In the genomic region with DNA sequence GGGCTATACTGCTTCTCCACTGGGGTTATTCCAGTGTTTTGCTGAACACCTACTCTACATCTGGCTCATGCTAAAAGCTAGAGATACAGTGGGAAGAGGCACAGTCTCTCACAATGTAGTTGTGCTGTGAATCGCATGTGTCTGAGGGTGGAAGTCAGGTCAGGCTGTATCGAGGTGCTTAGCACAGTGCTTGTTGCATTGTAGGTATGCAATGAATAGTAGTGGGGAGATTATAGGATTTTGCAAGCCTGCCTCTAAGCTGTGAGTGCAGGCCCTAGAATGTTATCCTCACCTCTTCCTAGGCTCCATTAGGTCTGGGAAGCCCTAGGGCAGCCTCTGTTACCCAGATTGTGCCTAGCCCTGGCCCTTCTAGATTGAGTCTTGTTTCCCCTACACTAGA, we compare ENCODE assay signal across 31 cellular contexts. TPM values are rescaled to one million over a fixed set of nuclear protein-coding genes. Genes with fewer than 3 reads are reported as not detected.
DNase-seq lines count a peak whose midpoint lies in the region; ATAC-seq, FAIRE-seq and TF ChIP-seq lines count a peak whose summit lies in the region.
"Had no signal": no experiment of that assay in that cellular context is flagged by ENCODE, and none has a peak within 500 bp of the region (broad histone marks: within the 10 kb centered on the region; RNA-seq: fewer than 3 reads in every experiment).

No MANE protein-coding gene starts in this region.

- no peak for TF ChIP-seq CTCF in HepG2 (CRISPR knock-in tag; IDR thresholded peaks at IDR 0.05)
- no peak for TF ChIP-seq CTCF in right lobe of liver (IDR thresholded peaks at IDR 0.05)
- TF ChIP-seq CTCF in VCaP (conservative IDR thresholded peaks at IDR 0.05) = no peak

- no peaks in the 10 kb centered on the region for H4K20me1 ChIP-seq in HepG2 (ENCODE audit: insufficient read depth, low read length)
- H4K20me1 ChIP-seq: BLaER1 had no signal

- TF ChIP-seq EP300 in HepG2 (IDR thresholded peaks at IDR 0.05; ENCODE audit: low read depth in 2 of 2, low read length in 2 of 2) (no peak), HepG2 (CRISPR knock-in tag; IDR thresholded peaks at IDR 0.05; ENCODE audit: borderline replicate concordance) (no peak)

- H3K27me3 ChIP-seq in HepG2 (ENCODE audit: control insufficient read depth in 1 of 2, insufficient read depth in 2 of 2, low read length in 2 of 2) (peaks cover 2 to 6% of the 10 kb centered on the region in 2 experiments; a peak in 3 of 5 replicates), right lobe of liver (no peaks in the 10 kb centered on the region)
- H3K27me3 ChIP-seq: BE2C, BLaER1 had no signal

- TF ChIP-seq POLR2A in HepG2 (IDR thresholded peaks at IDR 0.05; ENCODE audit: insufficient read depth in 1 of 2, low read depth in 2 of 2, low read length in 2 of 2) (no peak), right lobe of liver (IDR thresholded peaks at IDR 0.05) (no peak)

- no peak for DNase-seq in HepG2 (ENCODE audit: low spot score)
- DNase-seq in right lobe of liver = no peak
- DNase-seq in GM19238 (ENCODE audit: insufficient read length, low spot score) = no peak
- no peak for DNase-seq in SHP77 (lab: John Stamatoyannopoulos, UW)
- DNase-seq: 8988T; ACHN; BE2C; C1 segment of cervical spinal cord; CD4-positive, alpha-beta memory T cell; CD4-positive, CD25-positive, alpha-beta regulatory T cell; CD8-positive, alpha-beta memory T cell; COR-L47; DMS 273 treated with DMSO at 0.1 percent for 48 hours; DMS153; DMS53; DMS79; DND-41; EL; GDM1 had no signal

- TF ChIP-seq RAD21 in HepG2 (CRISPR knock-in tag; IDR thresholded peaks at IDR 0.05) = no peak

- no peaks in the 10 kb centered on the region for H3K79me2 ChIP-seq in HepG2 (ENCODE audit: insufficient read depth, low read length)

- no peak for FAIRE-seq in HepG2 (lab: Jason Lieb, UNC)
- FAIRE-seq: A204.1, GM12878, GM12892, GM18507, GM19239 had no signal

- POLR2A ChIA-PET in HepG2 (lab: Yijun Ruan, JAX) = no interaction called here

- CTCF ChIA-PET in HepG2 (lab: Yijun Ruan, JAX; ENCODE audit: low intra/inter-chr PET ratio, low total read pairs) = no interaction called here

- H3K4me3 ChIP-seq in HepG2 (replicated peaks in 1 of 3; ENCODE audit: insufficient read depth in 1 of 3, low read depth in 2 of 3, low read length in 3 of 3) (no peak overlapping the region), right lobe of liver (no peak overlapping the region)
- H3K4me3 ChIP-seq: BLaER1, GM12878 had no signal

- no TSS peak for BruUV-seq in HepG2 (replicated peaks; lab: Mats Ljungman, UMichigan)

- no peaks in the 10 kb centered on the region for H3K9me3 ChIP-seq in HepG2 (ENCODE audit: low read length)
- no peaks in the 10 kb centered on the region for H3K9me3 ChIP-seq in right lobe of liver
- H3K9me3 ChIP-seq: BE2C, BLaER1 had no signal

- H3K36me3 ChIP-seq in HepG2 (replicated peaks in 1 of 2; ENCODE audit: control insufficient read depth in 1 of 2, insufficient read depth in 2 of 2, low read length in 2 of 2) (no peaks in the 10 kb centered on the region), right lobe of liver (no peaks in the 10 kb centered on the region)
- H3K36me3 ChIP-seq: BE2C, BLaER1 had no signal

- intact Hi-C loops in HepG2 (cut with micrococcal nuclease; ENCODE audit: unreplicated experiment) = no loop called here
- intact Hi-C loops in right lobe of liver (cut with DNase I) = no loop called here

- H3K27ac ChIP-seq in HepG2 (ENCODE audit: extremely low read length, insufficient read depth, low read length) (no peak overlapping the region), right lobe of liver (no peak overlapping the region), VCaP (peak overlapping the region; percentile 54; the same call in 1 of the 2 replicates)
- H3K27ac ChIP-seq: BLaER1 had no signal

- no peak overlapping the region for H3K9ac ChIP-seq in HepG2 (ENCODE audit: insufficient read depth, low read depth, low read length)
- H3K9ac ChIP-seq: BLaER1 had no signal

- H2AFZ ChIP-seq in HepG2 (ENCODE audit: low read length) = no peak overlapping the region

- no peak overlapping the region for H3K4me2 ChIP-seq in HepG2 (ENCODE audit: low read depth, low read length)
- H3K4me2 ChIP-seq: BLaER1 had no signal

- ATAC-seq in HepG2 (no peak), right lobe of liver (no peak)
- ATAC-seq: GM12878 had no signal

- H3K4me1 ChIP-seq in HepG2 (ENCODE audit: insufficient read depth, low read length) = no peaks in the 10 kb centered on the region
- no peaks in the 10 kb centered on the region for H3K4me1 ChIP-seq in right lobe of liver
- H3K4me1 ChIP-seq: BLaER1 had no signal

- in situ Hi-C loops in HepG2 (cut with HindIII; ENCODE audit: extremely low pct_ligation_motif_present, low pct_unique_long_range_greater_than_20kb) = no loop called here

- 94% methylated on average over 2 of the region's 2 CpGs for WGBS in HepG2 (ENCODE audit: low lambda C conversion rate)
- WGBS in right lobe of liver (ENCODE audit: insufficient coverage, low coverage, low lambda C conversion rate, missing lambda C conversion rate) = 81% methylated on average over 2 of the region's 2 CpGs

TF ChIP-seq in HepG2, 621 proteins besides CTCF, POLR2A, EP300 and RAD21:
- TF ChIP-seq ZNF329 (CRISPR knock-in tag; IDR thresholded peaks at IDR 0.05; ENCODE audit: low read depth) (peak; percentile 93), CENPT (CRISPR knock-in tag; IDR thresholded peaks at IDR 0.05; ENCODE audit: low read depth) (no peak)

RNA-seq across cellular contexts. Expression of a gene that starts 37.4 kb away (rescaled TPM):
- total RNA-seq in HepG2 (2016; rRNA removed; fragmentation: Illumina TruSeq; extraction: Trizol) (0.04 TPM in 1 of 2 replicates, not detected in the other), right lobe of liver (under 1 TPM in 5 of 6 experiments, not detected in 1; 0.04 to 0.56 (median 0.07) TPM)
- total RNA-seq in HepG2 (2016; cell fraction: cytosol; rRNA removed; fragmentation: Illumina TruSeq; extraction: Trizol; ENCODE audit: low read depth) = not detected in 2 replicates
- total RNA-seq in HepG2 (2016; cell fraction: insoluble cytoplasmic fraction; rRNA removed; fragmentation: Illumina TruSeq; extraction: Trizol) = 0.04 TPM in 1 of 2 replicates, not detected in the other
- total RNA-seq in HepG2 (2016; cell fraction: membrane; rRNA removed; fragmentation: Illumina TruSeq; extraction: Trizol) = 0.17 TPM in 1 of 2 replicates, not detected in the other
- total RNA-seq in HepG2 (2016; cell fraction: nucleus; rRNA removed; fragmentation: Illumina TruSeq; extraction: Trizol) = 0.06 TPM in 1 of 2 replicates, not detected in the other
- 0.01 and 0.22 TPM in 2 replicates for polyA plus RNA-seq in HepG2 (2011; rRNA removed)
- 0.01 and 0.06 TPM in 2 replicates for polyA plus RNA-seq in HepG2 (2011; cell fraction: cytosol; rRNA removed)
- polyA plus RNA-seq in HepG2 (2011; cell fraction: nucleus; rRNA removed) = 0.32 and 0.33 TPM in 2 replicates
- 0.07 and 0.23 TPM in 2 replicates for polyA plus RNA-seq in HepG2 (2012)
- not detected in 2 replicates for polyA plus RNA-seq in HepG2 (2016; cell fraction: cytosol; fragmentation: Illumina TruSeq; extraction: Trizol; ENCODE audit: low read depth)
- polyA plus RNA-seq in HepG2 (2016; cell fraction: insoluble cytoplasmic fraction; fragmentation: Illumina TruSeq; extraction: Trizol; ENCODE audit: low read depth) = 0.03 TPM in 1 of 2 replicates, not detected in the other
- polyA plus RNA-seq in HepG2 (2016; cell fraction: membrane; fragmentation: Illumina TruSeq; extraction: Trizol; ENCODE audit: low read depth) = not detected in 2 replicates
- polyA plus RNA-seq in HepG2 (2016; cell fraction: nucleus; fragmentation: Illumina TruSeq; extraction: Trizol; ENCODE audit: insufficient read depth, low read depth) = not detected in 2 replicates
- polyA minus RNA-seq in HepG2 (2011; rRNA and poly(A)+ RNA removed; ENCODE audit: low replicate concordance) = 0.05 and 0.08 TPM in 2 replicates
- polyA minus RNA-seq in HepG2 (2011; cell fraction: cytosol; rRNA and poly(A)+ RNA removed) = not detected in 2 replicates
- 0.13 and 0.99 TPM in 2 replicates for polyA minus RNA-seq in HepG2 (2011; cell fraction: nucleus; rRNA and poly(A)+ RNA removed)
- total RNA-seq: A673, Daoy, G401 had no signal
- polyA plus RNA-seq: AG04450, CD14-positive monocyte had no signal
